Comparison of ENCODE assay signal across 17 cellular contexts in the genomic region with DNA sequence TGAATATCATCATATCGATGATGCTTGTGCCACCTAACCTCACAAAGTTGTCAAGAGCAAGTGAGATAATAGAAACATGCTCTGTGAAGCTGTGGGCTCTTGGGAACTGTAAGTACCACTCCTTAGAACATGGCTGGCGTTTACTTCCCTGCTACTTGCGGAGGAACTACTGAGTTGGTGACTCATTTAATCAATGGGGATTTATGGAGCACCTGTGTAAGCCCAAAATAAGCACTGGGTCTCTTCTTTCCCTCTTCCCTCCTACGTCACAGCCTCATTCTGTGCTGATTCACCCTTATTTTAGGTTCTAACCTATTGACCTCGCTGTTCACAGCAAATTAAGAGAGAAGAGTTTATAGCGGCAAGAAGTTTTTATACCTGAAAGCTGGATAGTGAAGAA. TPM values are rescaled to one million over a fixed set of nuclear protein-coding genes. Genes with fewer than 3 reads are reported as not detected.
DNase-seq lines count a peak whose midpoint lies in the region; ATAC-seq and TF ChIP-seq lines count a peak whose summit lies in the region.
"Had no signal": no experiment of that assay in that cellular context is flagged by ENCODE, and none has a peak within 500 bp of the region (broad histone marks: within the 10 kb centered on the region; RNA-seq: fewer than 3 reads in every experiment).

No MANE protein-coding gene starts in this region.

- H4K20me1 ChIP-seq in GM23248 (ENCODE audit: insufficient read depth) = peaks cover 38% of the 10 kb centered on the region

- peaks cover 7 to 28% of the 10 kb centered on the region in 2 donors for H3K36me3 Mint-ChIP-seq in activated T-cell treated with anti-CD3 and anti-CD28 coated beads, Interleukin-2, amount 50 U/mL, for 72 hours (ENCODE audit: insufficient read depth in 2 of 2)
- H3K36me3 Mint-ChIP-seq in T-helper 17 cell (ENCODE audit: low read depth) (peaks cover 10% of the 10 kb centered on the region), memory B cell (peaks cover 19% of the 10 kb centered on the region), type B pancreatic cell (peaks cover 10% of the 10 kb centered on the region)

- no peaks in the 10 kb centered on the region for H3K9me3 Mint-ChIP-seq in activated T-cell treated with anti-CD3 and anti-CD28 coated beads, Interleukin-2, amount 50 U/mL, for 72 hours
- H3K9me3 Mint-ChIP-seq in memory B cell (no peaks in the 10 kb centered on the region), type B pancreatic cell (no peaks in the 10 kb centered on the region)

- ATAC-seq in activated T-cell treated with anti-CD3 and anti-CD28 coated beads, Interleukin-2, amount 50 U/mL, for 72 hours (replicated peaks in 1 of 2) = no peak
- ATAC-seq in T-helper 17 cell = no peak
- no peak for ATAC-seq in memory B cell (ENCODE audit: low read depth)
- ATAC-seq in HG02610 (IDR thresholded peaks at IDR 0.05; ENCODE audit: unreplicated experiment) = no peak

- H3K9me3 ChIP-seq in T-helper 17 cell (ENCODE audit: control insufficient read depth, low read length, poor library complexity, severe bottlenecking) (no peaks in the 10 kb centered on the region), GM23248 (ENCODE audit: low read depth) (no peaks in the 10 kb centered on the region)
- H3K9me3 ChIP-seq: colonic mucosa, transverse colon had no signal

- peaks cover 88% of the 10 kb centered on the region for H3K79me2 ChIP-seq in GM23248 (ENCODE audit: insufficient read depth)

- no peak overlapping the region for H2AFZ ChIP-seq in GM23248

- H3K27me3 Mint-ChIP-seq in activated T-cell treated with anti-CD3 and anti-CD28 coated beads, Interleukin-2, amount 50 U/mL, for 72 hours (ENCODE audit: low read depth) = no peaks in the 10 kb centered on the region
- H3K27me3 Mint-ChIP-seq in T-helper 17 cell (no peaks in the 10 kb centered on the region), memory B cell (no peaks in the 10 kb centered on the region), type B pancreatic cell (no peaks in the 10 kb centered on the region)

- in situ Hi-C loops in GM23248 (cut with MboI) = no loop called here

- WGBS in GM23248 (ENCODE audit: low coverage in 1 of 2, low lambda C conversion rate in 2 of 2, missing lambda C conversion rate in 2 of 2), 2 experiments = 95 to 100% methylated on average over 6 of the region's 6 CpGs

- no peak for TF ChIP-seq CTCF in type B pancreatic cell (conservative IDR thresholded peaks at IDR 0.05)

- no peak for DNase-seq in activated T-cell treated with anti-CD3 and anti-CD28 coated beads, Interleukin-2, amount 50 U/mL, for 72 hours
- no peak for DNase-seq in activated T-cell treated with anti-CD3 and anti-CD28 coated beads, Interleukin-2, amount 50 U/mL, for 1 hour
- DNase-seq in T-helper 17 cell (no peak), memory B cell (ENCODE audit: low spot score in 2 of 2) (no peak), type B pancreatic cell (ENCODE audit: extremely low spot score, unreplicated experiment) (no peak), AG08396 (ENCODE audit: low spot score) (no peak), GM23248 (no peak)
- DNase-seq: activated CD4-positive, alpha-beta T cell treated with anti-CD3 and anti-CD28 coated beads for 48 hours; anterior cingulate cortex; colonic mucosa; glutamatergic neuron; KBM-7; NCI-H2227 treated with DMSO at 0.1 percent for 48 hours; Right ventricle myocardium superior; stimulated activated CD4-positive, alpha-beta T cell treated with anti-CD3 and anti-CD28 coated beads, Interleukin-4, amount 100 ng/mL, for 24 hours; transverse colon had no signal

- H3K27ac ChIP-seq in GM23248 = no peak overlapping the region
- H3K27ac ChIP-seq: colonic mucosa, transverse colon had no signal

- no peak overlapping the region for H3K4me3 ChIP-seq in GM23248
- H3K4me3 ChIP-seq: colonic mucosa, transverse colon had no signal

- no peaks in the 10 kb centered on the region for H3K9me2 ChIP-seq in GM23248 (ENCODE audit: insufficient read depth)

- H3K4me1 ChIP-seq in GM23248 (ENCODE audit: insufficient read depth) = peaks cover 51% of the 10 kb centered on the region

- peaks cover 79% of the 10 kb centered on the region for H3K4me1 Mint-ChIP-seq in activated T-cell treated with anti-CD3 and anti-CD28 coated beads, Interleukin-2, amount 50 U/mL, for 72 hours (ENCODE audit: low read depth)
- H3K4me1 Mint-ChIP-seq in T-helper 17 cell (peaks cover 59% of the 10 kb centered on the region), memory B cell (peaks cover 54% of the 10 kb centered on the region), type B pancreatic cell (ENCODE audit: unreplicated experiment) (peaks cover 46% of the 10 kb centered on the region)

- H3K27me3 ChIP-seq in GM23248 (replicated peaks; ENCODE audit: insufficient read depth) = no peaks in the 10 kb centered on the region
- H3K27me3 ChIP-seq: colonic mucosa, transverse colon had no signal

- H3K4me3 Mint-ChIP-seq in activated T-cell treated with anti-CD3 and anti-CD28 coated beads, Interleukin-2, amount 50 U/mL, for 72 hours = peak overlapping the region in 1 of 2 donors; percentile 50
- H3K4me3 Mint-ChIP-seq in T-helper 17 cell (peak overlapping the region; percentile 47), memory B cell (peak overlapping the region; percentile 32), type B pancreatic cell (peak overlapping the region; percentile 38)

- no peak overlapping the region for H3K9ac ChIP-seq in GM23248

- no peaks in the 10 kb centered on the region for H3K36me3 ChIP-seq in GM23248 (ENCODE audit: low read depth)
- H3K36me3 ChIP-seq: colonic mucosa, transverse colon had no signal

- H3K4me2 ChIP-seq in GM23248 (ENCODE audit: unreplicated experiment) = no peak overlapping the region

- H3K27ac Mint-ChIP-seq in activated T-cell treated with anti-CD3 and anti-CD28 coated beads, Interleukin-2, amount 50 U/mL, for 72 hours = peak overlapping the region; percentile 27
- peak overlapping the region; percentile 69 for H3K27ac Mint-ChIP-seq in T-helper 17 cell
- peak overlapping the region; percentile 12 for H3K27ac Mint-ChIP-seq in memory B cell
- H3K27ac Mint-ChIP-seq in type B pancreatic cell = no peak overlapping the region

- H3F3A ChIP-seq in GM23248 (ENCODE audit: insufficient read depth) = peaks cover 46% of the 10 kb centered on the region

RNA-seq across cellular contexts. Expression of a gene that starts 52.9 kb away (rescaled TPM):
- 10 to 100 TPM; 61.9 to 65.8 TPM for total RNA-seq in activated T-cell treated with anti-CD3 and anti-CD28 coated beads, Interleukin-2, amount 50 U/mL, for 72 hours
- total RNA-seq in T-helper 17 cell (100 to 1,000 TPM; 173 to 181 TPM), type B pancreatic cell (ENCODE audit: low replicate concordance) (41.4 and 44.6 TPM in 2 replicates)
- 9.7 and 11.0 TPM in 2 replicates for total RNA-seq in GM23248 (2014; rRNA removed; shearing (Covaris generic))
- 14.0 and 15.1 TPM in 2 replicates for polyA plus RNA-seq in GM23248 (2016; fragmentation: Nextera tagmentation; extraction: Ambion mirVana)
